Comparison of ENCODE assay signal across 8 cellular contexts in the genomic region with DNA sequence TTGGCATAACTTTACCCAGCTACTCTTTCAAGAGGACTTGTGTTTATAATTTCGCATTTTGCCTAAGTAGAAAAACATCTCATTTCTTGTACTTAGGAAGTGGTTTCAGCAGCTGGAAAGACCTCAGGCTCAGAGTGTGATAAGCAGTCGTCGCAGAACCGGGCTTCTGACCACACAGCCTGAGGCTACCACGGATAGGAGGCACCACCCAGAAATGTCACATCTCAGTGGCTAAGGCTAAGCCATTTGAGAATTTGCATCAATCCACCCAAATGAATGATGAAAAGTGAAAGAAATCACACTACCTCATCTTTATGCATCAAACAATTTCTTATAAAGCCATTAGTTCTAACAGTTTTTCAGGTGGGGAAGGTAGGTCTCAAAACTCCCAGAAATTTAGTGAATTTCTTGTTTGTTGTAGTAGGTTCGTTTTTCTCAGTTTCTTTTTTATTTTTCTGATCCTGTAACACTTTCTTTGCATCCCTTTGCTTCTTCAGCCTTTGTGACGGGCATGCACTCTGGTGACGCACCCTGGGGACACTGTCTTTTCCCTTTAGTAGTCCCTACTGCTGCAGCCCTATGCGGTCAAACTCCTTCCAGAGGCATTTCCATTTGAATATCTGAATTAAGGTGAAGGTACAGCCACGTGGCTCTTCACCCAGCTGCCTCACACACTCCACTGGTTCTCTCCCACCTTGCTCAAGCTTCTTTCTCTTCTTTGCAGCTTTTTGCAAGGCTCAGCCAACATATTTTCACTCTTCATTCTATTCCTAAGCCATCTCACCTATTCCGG.
A peak's percentile ranks its signal among the peaks of the same experiment; 100 is the strongest.
DNase-seq lines count a peak whose midpoint lies in the region; ATAC-seq and TF ChIP-seq lines count a peak whose summit lies in the region.

No MANE protein-coding gene starts in this region.

- intact Hi-C loops in Right ventricle myocardium superior (cut with DNase I), result no loop called here
- intact Hi-C loops in cardiac septum (cut with DNase I), result no loop called here
- intact Hi-C loops in dendritic cell treated with granulocyte-macrophage colony-stimulating factor and Interleukin-4, amounts not matched to agents 40 ng/mL and 50 ng/mL, for 4 days (cut with micrococcal nuclease), result no loop called here

- no peak overlapping the region for H3K4me3 Mint-ChIP-seq in dendritic cell treated with granulocyte-macrophage colony-stimulating factor and Interleukin-4, amounts not matched to agents 40 ng/mL and 50 ng/mL, for 4 days

- no peaks in the 10 kb centered on the region for H3K27me3 Mint-ChIP-seq in dendritic cell treated with granulocyte-macrophage colony-stimulating factor and Interleukin-4, amounts not matched to agents 40 ng/mL and 50 ng/mL, for 4 days

- peak overlapping the region; percentile 61 for H3K27ac Mint-ChIP-seq in dendritic cell treated with granulocyte-macrophage colony-stimulating factor and Interleukin-4, amounts not matched to agents 40 ng/mL and 50 ng/mL, for 4 days

- no peaks in the 10 kb centered on the region for H3K9me3 Mint-ChIP-seq in dendritic cell treated with granulocyte-macrophage colony-stimulating factor and Interleukin-4, amounts not matched to agents 40 ng/mL and 50 ng/mL, for 4 days

- TF ChIP-seq POLR2A in NB4 (IDR thresholded peaks at IDR 0.05; ENCODE audit: extremely low read depth, insufficient read length), result no peak

- H3K36me3 Mint-ChIP-seq in dendritic cell treated with granulocyte-macrophage colony-stimulating factor and Interleukin-4, amounts not matched to agents 40 ng/mL and 50 ng/mL, for 4 days (ENCODE audit: low read depth), result no peaks in the 10 kb centered on the region

- no peak for TF ChIP-seq CTCF in NB4 (IDR thresholded peaks at IDR 0.05; ENCODE audit: low read depth, low read length)

- DNase-seq in Right ventricle myocardium superior, result no peak
- DNase-seq in cardiac septum (ENCODE audit: low spot score), result no peak
- DNase-seq in NB4 (ENCODE audit: low read depth), result peak; percentile 75
- no peak for DNase-seq in NCI-H1105 treated with DMSO at 0.1 percent for 48 hours (lab: John Stamatoyannopoulos, UW)
- no peak for DNase-seq in DMS153 treated with DMSO at 0.1 percent for 48 hours (lab: John Stamatoyannopoulos, UW; ENCODE audit: unreplicated experiment)

- no peak overlapping the region for H3K4me3 ChIP-seq in NB4 (ENCODE audit: low read depth, low read length)

- peak; percentile 49 for ATAC-seq in Right ventricle myocardium superior (ENCODE audit: poor library complexity)
- ATAC-seq in HG02623 (IDR thresholded peaks at IDR 0.05; ENCODE audit: unreplicated experiment), result peak; percentile 66
- ATAC-seq in HG02970 (IDR thresholded peaks at IDR 0.05; ENCODE audit: low FRiP score, unreplicated experiment), result no peak

- peaks cover 64% of the 10 kb centered on the region for H3K4me1 Mint-ChIP-seq in dendritic cell treated with granulocyte-macrophage colony-stimulating factor and Interleukin-4, amounts not matched to agents 40 ng/mL and 50 ng/mL, for 4 days (ENCODE audit: low read depth)
